Comparison of ENCODE assay signal across 12 cellular contexts in genomic region chr1:212525479-212526110, GRCh38.
DNase-seq lines count a peak whose midpoint lies in the region; ATAC-seq and TF ChIP-seq lines count a peak whose summit lies in the region.
"Had no signal": no experiment of that assay in that cellular context is flagged by ENCODE, and none has a peak within 500 bp of the region (broad histone marks: within the 10 kb centered on the region; RNA-seq: fewer than 3 reads in every experiment).

No MANE protein-coding gene starts in this region.

- H3K9ac ChIP-seq in SK-N-SH: no peak overlapping the region

- CTCF ChIA-PET in SK-N-SH (lab: Yijun Ruan, JAX): interaction anchor here (0.8 to 1.8 kb wide), 4 partner anchors 14 to 69 kb away, joined by 3 to 6 read pairs (median 4); no protein-coding TSS in a partner anchor

- POLR2A ChIA-PET in SK-N-SH (lab: Yijun Ruan, JAX): no interaction called here

- no peak for TF ChIP-seq RAD21 in SK-N-SH (IDR thresholded peaks at IDR 0.05; ENCODE audit: low read length)

- no peak overlapping the region for H2AFZ ChIP-seq in SK-N-SH (ENCODE audit: low read depth)

- H3K4me3 ChIP-seq in SK-N-SH (ENCODE audit: low read depth in 2 of 2, low read length in 1 of 2): no peak overlapping the region
- H3K4me3 ChIP-seq in upper lobe of right lung: no peak overlapping the region

- no peaks in the 10 kb centered on the region for H3K79me2 ChIP-seq in SK-N-SH (ENCODE audit: insufficient read depth)

- ATAC-seq in foreskin keratinocyte (peak; percentile 88), upper lobe of right lung (peak; percentile 53), HG03095 (IDR thresholded peaks at IDR 0.05; ENCODE audit: unreplicated experiment) (no peak), HG02885 (IDR thresholded peaks at IDR 0.05; ENCODE audit: poor library complexity, unreplicated experiment) (no peak)

- no peaks in the 10 kb centered on the region for H3K9me3 ChIP-seq in SK-N-SH
- H3K9me3 ChIP-seq in upper lobe of right lung: no peaks in the 10 kb centered on the region

- H3K27ac ChIP-seq in SK-N-SH (ENCODE audit: low read depth in 2 of 2, low read length in 1 of 2): no peak overlapping the region
- no peak overlapping the region for H3K27ac ChIP-seq in foreskin keratinocyte
- H3K27ac ChIP-seq in upper lobe of right lung: no peak overlapping the region
- H3K27ac ChIP-seq: 22Rv1 had no signal

- H3K36me3 ChIP-seq in SK-N-SH (replicated peaks in 1 of 2; ENCODE audit: control insufficient read depth in 1 of 2, insufficient read depth in 2 of 2, low read length in 1 of 2) (no peaks in the 10 kb centered on the region), upper lobe of right lung (no peaks in the 10 kb centered on the region)

- no peak for TF ChIP-seq CTCF in SK-N-SH (IDR thresholded peaks at IDR 0.05)
- TF ChIP-seq CTCF in foreskin keratinocyte (conservative IDR thresholded peaks at IDR 0.05): no peak
- TF ChIP-seq CTCF in upper lobe of right lung (IDR thresholded peaks at IDR 0.05): no peak

- H4K20me1 ChIP-seq in SK-N-SH (ENCODE audit: insufficient read depth): no peaks in the 10 kb centered on the region

- WGBS in SK-N-SH (ENCODE audit: low lambda C conversion rate): 78% methylated on average over 7 of the region's 7 CpGs

- no peaks in the 10 kb centered on the region for H3K9me2 ChIP-seq in SK-N-SH

- H3K4me1 ChIP-seq in SK-N-SH (ENCODE audit: control insufficient read depth in 1 of 2, insufficient read depth in 2 of 2, low read depth in 1 of 2, low read length in 1 of 2) (no peaks in the 10 kb centered on the region; a peak in 1 of 4 replicates), foreskin keratinocyte (no peaks in the 10 kb centered on the region), upper lobe of right lung (no peaks in the 10 kb centered on the region)

- H3K4me2 ChIP-seq in SK-N-SH: no peak overlapping the region

- H3F3A ChIP-seq in SK-N-SH (replicated peaks; ENCODE audit: insufficient read depth): no peaks in the 10 kb centered on the region

- no peak for TF ChIP-seq EP300 in SK-N-SH (IDR thresholded peaks at IDR 0.05; ENCODE audit: borderline replicate concordance in 1 of 2, low read depth in 1 of 2, low read length in 1 of 2)

- DNase-seq in DMS53 (lab: John Stamatoyannopoulos, UW) (peak; percentile 45), DMS53 treated with DMSO at 0.1 percent for 48 hours (lab: John Stamatoyannopoulos, UW; ENCODE audit: unreplicated experiment) (no peak), SK-N-SH (no peak), foreskin keratinocyte (peak in 1 of 2 donors; percentile 60), upper lobe of right lung (no peak), RPMI8226 (no peak)
- DNase-seq: activated T-cell treated with anti-CD3 and anti-CD28 coated beads, Interleukin-2, amount 50 U/mL, for 1 hour; NK-92 treated with Interleukin-12 subunit alpha and Interleukin-12 subunit beta, amount 100 ng/mL, for 24 hours; SW 1271 had no signal

- H3K27me3 ChIP-seq in SK-N-SH (ENCODE audit: insufficient read depth) (peaks cover 15% of the 10 kb centered on the region), foreskin keratinocyte (peaks cover 23% of the 10 kb centered on the region), upper lobe of right lung (no peaks in the 10 kb centered on the region)

- intact Hi-C loops in upper lobe of right lung (cut with DNase I): no loop called here

TF ChIP-seq in SK-N-SH, 30 proteins besides CTCF, POLR2A, EP300 and RAD21:
- 0 out of 2 replicates have a peak, but pooled peaks have one; percentile 7 for TF ChIP-seq FOSL2 (IDR thresholded peaks at IDR 0.05; ENCODE audit: borderline replicate concordance, low read depth)
- TF ChIP-seq, protein P1, sequence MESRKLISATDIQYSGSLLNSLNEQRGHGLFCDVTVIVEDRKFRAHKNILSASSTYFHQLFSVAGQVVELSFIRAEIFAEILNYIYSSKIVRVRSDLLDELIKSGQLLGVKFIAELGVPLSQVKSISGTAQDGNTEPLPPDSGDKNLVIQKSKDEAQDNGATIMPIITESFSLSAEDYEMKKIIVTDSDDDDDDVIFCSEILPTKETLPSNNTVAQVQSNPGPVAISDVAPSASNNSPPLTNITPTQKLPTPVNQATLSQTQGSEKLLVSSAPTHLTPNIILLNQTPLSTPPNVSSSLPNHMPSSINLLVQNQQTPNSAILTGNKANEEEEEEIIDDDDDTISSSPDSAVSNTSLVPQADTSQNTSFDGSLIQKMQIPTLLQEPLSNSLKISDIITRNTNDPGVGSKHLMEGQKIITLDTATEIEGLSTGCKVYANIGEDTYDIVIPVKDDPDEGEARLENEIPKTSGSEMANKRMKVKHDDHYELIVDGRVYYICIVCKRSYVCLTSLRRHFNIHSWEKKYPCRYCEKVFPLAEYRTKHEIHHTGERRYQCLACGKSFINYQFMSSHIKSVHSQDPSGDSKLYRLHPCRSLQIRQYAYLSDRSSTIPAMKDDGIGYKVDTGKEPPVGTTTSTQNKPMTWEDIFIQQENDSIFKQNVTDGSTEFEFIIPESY (IDR thresholded peaks at IDR 0.05; ENCODE audit: borderline replicate concordance, low read depth): no peak

Comparison
In these comparisons a context has a peak if more than half of its experiments do, and no peak if none do; other contexts are left out.
1. ATAC-seq: peak in foreskin keratinocyte (single experiment) and upper lobe of right lung (single experiment); none in HG03095 (single experiment) and HG02885 (single experiment).